Comparison of ENCODE assay signal across 17 cellular contexts in genomic region chr15:65254237-65254820, GRCh38. TPM values are rescaled to one million over a fixed set of nuclear protein-coding genes. Genes with fewer than 3 reads are reported as not detected.
DNase-seq lines count a peak whose midpoint lies in the region; ATAC-seq and TF ChIP-seq lines count a peak whose summit lies in the region.
"Had no signal": no experiment of that assay in that cellular context is flagged by ENCODE, and none has a peak within 500 bp of the region (broad histone marks: within the 10 kb centered on the region; RNA-seq: fewer than 3 reads in every experiment).

No MANE protein-coding gene starts in this region.

- H3K27me3 ChIP-seq in H9 (ENCODE audit: insufficient read depth, low read length) (no peaks in the 10 kb centered on the region), adipocyte (replicated peaks; ENCODE audit: control insufficient read depth, insufficient read depth, low read length) (no peaks in the 10 kb centered on the region)
- H3K27me3 ChIP-seq: testis had no signal

- DNase-seq in H9 (no peak), adipocyte (ENCODE audit: low read depth) (peak; percentile 19), NCI-H187 treated with DMSO at 0.1 percent for 48 hours (lab: John Stamatoyannopoulos, UW) (no peak), NOMO-1 treated with dmso at 0.1 percent for 144 hours (lab: John Stamatoyannopoulos, UW; ENCODE audit: unreplicated experiment) (no peak)
- DNase-seq: activated naive CD8-positive, alpha-beta T cell treated with anti-CD3 and anti-CD28 coated beads, Interleukin-2, amount 10 ng/mL, durations not matched to agents 7 days and 5 days; activated T-cell treated with anti-CD3 and anti-CD28 coated beads, Interleukin-2, amount 50 U/mL, for 1 hour; AML-193; NCI-H187; NCI-H524 treated with DMSO at 0.1 percent for 48 hours; nephron progenitor cell; stimulated activated CD4-positive, alpha-beta T cell treated with anti-CD3 and anti-CD28 coated beads, Interleukin-4, amount 100 ng/mL, for 1 hour; testis had no signal

- no peak overlapping the region for H4K5ac ChIP-seq in H9 (ENCODE audit: insufficient read length, low read depth, low read length)

- no peak overlapping the region for H4K91ac ChIP-seq in H9 (ENCODE audit: insufficient read length, low read depth, low read length)

- H2AFZ ChIP-seq in H9 (ENCODE audit: low read length): no peak overlapping the region

- H3K4me1 ChIP-seq in H9 (ENCODE audit: insufficient read depth, low read length) (no peaks in the 10 kb centered on the region), adipocyte (ENCODE audit: control insufficient read depth, insufficient read depth, low read length) (peaks cover 32% of the 10 kb centered on the region)

- H3K4me3 Mint-ChIP-seq in H9 (no peak overlapping the region; a peak in 1 of 5 replicates), nephron (no peak overlapping the region)
- H3K4me3 Mint-ChIP-seq: activated naive CD8-positive, alpha-beta T cell treated with anti-CD3 and anti-CD28 coated beads, Interleukin-2, amount 10 ng/mL, durations not matched to agents 7 days and 5 days; central memory CD8-positive, alpha-beta T cell; nephron progenitor cell had no signal

- H3K36me3 Mint-ChIP-seq in H9 (ENCODE audit: insufficient read depth in 1 of 3, low read depth in 3 of 3) (peaks cover 0 to 8% (median 3%) of the 10 kb centered on the region in 3 experiments; a peak in 4 of 7 replicates), nephron (ENCODE audit: low read depth) (peaks cover 43% of the 10 kb centered on the region)

- no peak overlapping the region for H3T11ph ChIP-seq in H9 (ENCODE audit: low read length)

- no CpG with 5 or more reads among the region's 5 CpGs for WGBS in H9 (ENCODE audit: extremely low coverage, insufficient read length, low lambda C conversion rate)

- no peak overlapping the region for H2BK15ac ChIP-seq in H9 (ENCODE audit: low read depth, low read length)

- no peak overlapping the region for H3K56ac ChIP-seq in H9 (ENCODE audit: insufficient read length, low read depth, low read length)

- H2BK20ac ChIP-seq in H9 (ENCODE audit: low read depth, low read length, poor library complexity, severe bottlenecking): no peak overlapping the region

- peak overlapping the region; percentile 0 for H3K18ac ChIP-seq in H9 (ENCODE audit: insufficient read length, low read depth, low read length)

- H3K23ac ChIP-seq in H9 (ENCODE audit: insufficient read length, low read depth, low read length): no peak overlapping the region

- no peak overlapping the region for H2BK12ac ChIP-seq in H9 (ENCODE audit: insufficient read length, low read depth, low read length)

- H3K36me3 ChIP-seq in adipocyte (ENCODE audit: control insufficient read depth, insufficient read depth, low read length, severe bottlenecking): no peaks in the 10 kb centered on the region

- H2BK5ac ChIP-seq in H9 (ENCODE audit: insufficient read length, low read length): no peak overlapping the region

- H3K27ac ChIP-seq in H9 (ENCODE audit: insufficient read length, low read depth, low read length): no peak overlapping the region
- H3K27ac ChIP-seq: testis had no signal

- no peak overlapping the region for H3K4me2 ChIP-seq in H9 (ENCODE audit: insufficient read depth, insufficient read length, low read length)

- H3K14ac ChIP-seq in H9 (ENCODE audit: insufficient read depth, low read length): no peak overlapping the region

- ATAC-seq in GM21825 (IDR thresholded peaks at IDR 0.05; ENCODE audit: unreplicated experiment): no peak

- H3K4me1 Mint-ChIP-seq in H9: peaks cover 20 to 21% of the 10 kb centered on the region in 2 experiments
- H3K4me1 Mint-ChIP-seq in nephron: peaks cover 50% of the 10 kb centered on the region
- H3K4me1 Mint-ChIP-seq: central memory CD8-positive, alpha-beta T cell had no signal

- H3K9ac ChIP-seq in H9 (ENCODE audit: extremely low read depth, insufficient read length, low read length): no peak overlapping the region
- H3K9ac ChIP-seq in adipocyte (ENCODE audit: low read length): no peak overlapping the region

- TF ChIP-seq CTCF in H9 (conservative IDR thresholded peaks at IDR 0.05) (no peak), nephron (IDR thresholded peaks at IDR 0.05; ENCODE audit: unreplicated experiment in 3 of 3) (no peak)

- no peak overlapping the region for H3K4ac ChIP-seq in H9 (ENCODE audit: low read depth, low read length)

- H3K9me3 Mint-ChIP-seq in H9 (no peaks in the 10 kb centered on the region), nephron (no peaks in the 10 kb centered on the region)
- H3K9me3 Mint-ChIP-seq: activated naive CD8-positive, alpha-beta T cell treated with anti-CD3 and anti-CD28 coated beads, Interleukin-2, amount 10 ng/mL, durations not matched to agents 7 days and 5 days; central memory CD8-positive, alpha-beta T cell; nephron progenitor cell had no signal

- no peaks in the 10 kb centered on the region for H3K27me3 Mint-ChIP-seq in H9 (ENCODE audit: low read depth)
- H3K27me3 Mint-ChIP-seq in nephron (ENCODE audit: low read depth): no peaks in the 10 kb centered on the region
- H3K27me3 Mint-ChIP-seq: activated naive CD8-positive, alpha-beta T cell treated with anti-CD3 and anti-CD28 coated beads, Interleukin-2, amount 10 ng/mL, durations not matched to agents 7 days and 5 days; central memory CD8-positive, alpha-beta T cell had no signal

- no peak overlapping the region for H3K4me3 ChIP-seq in adipocyte (ENCODE audit: low read length)
- H3K4me3 ChIP-seq: testis had no signal

- H2AK5ac ChIP-seq in H9 (ENCODE audit: insufficient read length, low read length): no peak overlapping the region

- H3K79me2 ChIP-seq in H9 (ENCODE audit: insufficient read depth, low read length): no peaks in the 10 kb centered on the region

- H3K23me2 ChIP-seq in H9 (ENCODE audit: insufficient read length, low read depth, low read length, poor library complexity, severe bottlenecking): no peaks in the 10 kb centered on the region

- H3K27ac Mint-ChIP-seq in H9 (peak overlapping the region in 2 of 3 experiments; percentile 5 to 49; a peak in 3 of 7 replicates), nephron (peak overlapping the region; percentile 36 to 58 (median 39))
- H3K27ac Mint-ChIP-seq: activated naive CD8-positive, alpha-beta T cell treated with anti-CD3 and anti-CD28 coated beads, Interleukin-2, amount 10 ng/mL, durations not matched to agents 7 days and 5 days; nephron progenitor cell had no signal

- H3K9me3 ChIP-seq in H9 (ENCODE audit: control insufficient read depth, low read depth, low read length) (no peaks in the 10 kb centered on the region), adipocyte (ENCODE audit: control insufficient read depth, low read length) (no peaks in the 10 kb centered on the region)
- H3K9me3 ChIP-seq: testis had no signal

- no peaks in the 10 kb centered on the region for H3K79me1 ChIP-seq in H9 (ENCODE audit: insufficient read depth, low read depth, low read length, poor library complexity, severe bottlenecking)

- H4K8ac ChIP-seq in H9 (replicated peaks; ENCODE audit: insufficient read length, low read depth, low read length): no peak overlapping the region

- no peaks in the 10 kb centered on the region for H4K20me1 ChIP-seq in H9 (ENCODE audit: control insufficient read depth, insufficient read depth, insufficient read length)

- no peak overlapping the region for H2BK120ac ChIP-seq in H9 (ENCODE audit: low read depth, low read length, poor library complexity, severe bottlenecking)

RNA-seq across cellular contexts. Expression of gene PARP16, which starts 32.4 kb away (rescaled TPM):
- 3.9 and 4.3 TPM in 2 replicates for total RNA-seq in H9 (2021)

RNA-seq across cellular contexts. Expression of gene RNU5A-1, which starts 41.5 kb away (rescaled TPM):
- not detected in 2 replicates for total RNA-seq in H9 (2021)
- total RNA-seq: activated naive CD8-positive, alpha-beta T cell treated with anti-CD3 and anti-CD28 coated beads, Interleukin-2, amount 10 ng/mL, durations not matched to agents 7 days and 5 days; fibroblast of villous mesenchyme; lung microvascular endothelial cell; testis had no signal

RNA-seq across cellular contexts. Expression of gene CILP, which starts 43.1 kb away (rescaled TPM):
- total RNA-seq in H9 (2021): 0.04 TPM in 1 of 2 replicates, not detected in the other
- total RNA-seq: lung microvascular endothelial cell had no signal

RNA-seq across cellular contexts. Expression of gene RNU5B-1, which starts 50.1 kb away (rescaled TPM):
- total RNA-seq in H9 (2021): not detected in 2 replicates
- total RNA-seq: fibroblast of villous mesenchyme, lung microvascular endothelial cell, testis had no signal
